Comparison of ENCODE assay signal across 28 cellular contexts in genomic region chr3:105424412-105425152, GRCh38.
"Had no signal": no experiment of that assay in that cellular context is flagged by ENCODE, and none has a peak within 500 bp of the region (broad histone marks: within the 10 kb centered on the region; RNA-seq: fewer than 3 reads in every experiment).

No MANE protein-coding gene starts in this region.

- H3K9me3 Mint-ChIP-seq: mesothelial cell of epicardium; naive B cell; nephron progenitor cell; neural progenitor cell; stimulated activated effector memory CD8-positive, alpha-beta T cell treated with anti-CD3 and anti-CD28 coated beads, Interleukin-12 subunit alpha, Interleukin-12 subunit beta, amount 100 ng/mL, for 72 hours; stimulated activated naive CD8-positive, alpha-beta T cell treated with anti-CD3 and anti-CD28 coated beads, Interleukin-15, Interleukin-2, amounts not matched to agents 100 ng/mL and 50 ng/mL, for 24 hours had no signal

- ATAC-seq: natural killer cell; pancreas; right cardiac atrium; stimulated activated effector memory CD8-positive, alpha-beta T cell treated with anti-CD3 and anti-CD28 coated beads, Interleukin-12 subunit alpha, Interleukin-12 subunit beta, amount 100 ng/mL, for 72 hours had no signal

- H3K27ac Mint-ChIP-seq: mesothelial cell of epicardium; natural killer cell; nephron progenitor cell; neural progenitor cell; stimulated activated effector memory CD8-positive, alpha-beta T cell treated with anti-CD3 and anti-CD28 coated beads, Interleukin-12 subunit alpha, Interleukin-12 subunit beta, amount 100 ng/mL, for 72 hours; stimulated activated naive CD8-positive, alpha-beta T cell treated with anti-CD3 and anti-CD28 coated beads, Interleukin-15, Interleukin-2, amounts not matched to agents 100 ng/mL and 50 ng/mL, for 24 hours had no signal

- H3K4me3 Mint-ChIP-seq: mesothelial cell of epicardium; naive B cell; natural killer cell; nephron progenitor cell; neural progenitor cell; stimulated activated effector memory CD8-positive, alpha-beta T cell treated with anti-CD3 and anti-CD28 coated beads, Interleukin-12 subunit alpha, Interleukin-12 subunit beta, amount 100 ng/mL, for 72 hours; stimulated activated naive CD8-positive, alpha-beta T cell treated with anti-CD3 and anti-CD28 coated beads, Interleukin-15, Interleukin-2, amounts not matched to agents 100 ng/mL and 50 ng/mL, for 24 hours had no signal

- H3K9me3 ChIP-seq: left ventricle myocardium inferior, neutrophil, pancreas, prostate gland, sigmoid colon, spleen, suprapubic skin, thoracic aorta, tibial artery, vagina had no signal

- H3K4me1 Mint-ChIP-seq: mesothelial cell of epicardium; natural killer cell; neural progenitor cell; stimulated activated effector memory CD8-positive, alpha-beta T cell treated with anti-CD3 and anti-CD28 coated beads, Interleukin-12 subunit alpha, Interleukin-12 subunit beta, amount 100 ng/mL, for 72 hours had no signal

- H3K4me1 ChIP-seq: left ventricle myocardium inferior, prostate gland, sigmoid colon, spleen, suprapubic skin, tibial artery, vagina had no signal

- H3K27me3 ChIP-seq: hepatocyte, neural progenitor cell, neutrophil, pancreas, sigmoid colon, spleen, suprapubic skin, tibial artery, vagina had no signal

- H3K4me3 ChIP-seq: hepatocyte, left ventricle myocardium inferior, lung, neural progenitor cell, pancreas, prostate gland, sigmoid colon, spleen, suprapubic skin, thoracic aorta, tibial artery, vagina had no signal

- H3K27me3 Mint-ChIP-seq: naive B cell had no signal

- H2AFZ ChIP-seq: hepatocyte, neural progenitor cell had no signal

- H3K36me3 ChIP-seq: left ventricle myocardium inferior, neural progenitor cell, neutrophil, pancreas, prostate gland, sigmoid colon, spleen, suprapubic skin, thoracic aorta, tibial artery, vagina had no signal

- FAIRE-seq: pancreas, small intestine had no signal

- H3K27ac ChIP-seq: hepatocyte, left ventricle myocardium inferior, neural progenitor cell, neutrophil, pancreas, prostate gland, sigmoid colon, spleen, suprapubic skin, thoracic aorta, tibial artery, vagina had no signal

- H3K9ac ChIP-seq: neural progenitor cell had no signal

- H3K36me3 Mint-ChIP-seq: mesothelial cell of epicardium; naive B cell; natural killer cell; neural progenitor cell; stimulated activated effector memory CD8-positive, alpha-beta T cell treated with anti-CD3 and anti-CD28 coated beads, Interleukin-12 subunit alpha, Interleukin-12 subunit beta, amount 100 ng/mL, for 72 hours had no signal

- H3K4me2 ChIP-seq: hepatocyte, neural progenitor cell had no signal

- DNase-seq: islet precursor cell; left ventricle myocardium inferior; mesendoderm; naive B cell; natural killer cell; nephron progenitor cell; pancreas; posterior cingulate gyrus; retina; right cardiac atrium; sigmoid colon; small intestine; spleen; stimulated activated CD4-positive, alpha-beta T cell treated with anti-CD3 and anti-CD28 coated beads, Interleukin-4, amount 100 ng/mL, for 24 hours; stimulated activated naive CD4-positive, alpha-beta T cell; tibial artery; trophoblast cell had no signal
